ENCODE assay signal across 12 cellular contexts in the genomic region with DNA sequence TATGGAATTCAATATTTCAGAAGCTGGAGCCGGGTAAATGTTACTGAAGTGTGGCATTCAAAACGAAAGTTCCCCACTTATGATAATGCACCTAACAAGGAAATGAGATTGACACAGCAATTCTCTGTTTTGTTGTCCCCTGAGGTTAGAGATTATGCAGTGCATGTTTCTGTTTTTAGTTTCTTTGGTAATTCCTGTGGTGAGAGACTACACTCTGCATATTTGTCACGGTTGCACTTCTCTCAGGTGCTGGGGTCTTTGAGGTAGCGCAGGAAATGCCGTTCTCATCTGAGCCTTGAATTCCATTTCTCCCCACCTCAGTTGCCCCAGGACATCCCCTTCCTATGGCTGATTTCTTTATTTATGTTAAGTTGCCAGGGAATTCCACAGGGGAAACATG. TPM values are rescaled to one million over a fixed set of nuclear protein-coding genes. Genes with fewer than 3 reads are reported as not detected.
DNase-seq lines count a peak whose midpoint lies in the region; ATAC-seq and TF ChIP-seq lines count a peak whose summit lies in the region.
"Had no signal": no experiment of that assay in that cellular context is flagged by ENCODE, and none has a peak within 500 bp of the region (broad histone marks: within the 10 kb centered on the region; RNA-seq: fewer than 3 reads in every experiment).

No MANE protein-coding gene starts in this region.

- 71% methylated on average over 5 of the region's 5 CpGs for WGBS in heart right ventricle, 2 donors

- H3K4me3 ChIP-seq in GM06990 (replicated peaks; ENCODE audit: low read depth, low read length) (no peak overlapping the region), heart right ventricle (no peak overlapping the region)
- H3K4me3 ChIP-seq: K562, spleen had no signal

- ATAC-seq in HG02763 (IDR thresholded peaks at IDR 0.05; ENCODE audit: unreplicated experiment) (peak; percentile 100), HG03521 (IDR thresholded peaks at IDR 0.05; ENCODE audit: unreplicated experiment) (peak; percentile 100), heart right ventricle (no peak)
- ATAC-seq: effector memory CD8-positive, alpha-beta T cell; K562 had no signal

- no peak for TF ChIP-seq CTCF in GM06990 (IDR thresholded peaks at IDR 0.05; ENCODE audit: insufficient read depth, low read length, poor library complexity, severe bottlenecking)
- TF ChIP-seq CTCF in heart right ventricle (IDR thresholded peaks at IDR 0.05) = no peak

- no peaks in the 10 kb centered on the region for H3K4me1 ChIP-seq in heart right ventricle

- DNase-seq in GM06990 (ENCODE audit: extremely low read depth, insufficient read length) = peak; percentile 54
- DNase-seq in GM19240 (ENCODE audit: insufficient read length, low spot score) = peak; percentile 53
- DNase-seq in DMS114 treated with DMSO at 0.1 percent for 48 hours (lab: John Stamatoyannopoulos, UW; ENCODE audit: unreplicated experiment) = no peak
- no peak for DNase-seq in heart right ventricle
- DNase-seq in NCI-H187 (lab: John Stamatoyannopoulos, UW) = no peak
- DNase-seq in DMS79 (lab: John Stamatoyannopoulos, UW) = no peak
- DNase-seq: AML-193; effector memory CD8-positive, alpha-beta T cell; spleen had no signal

- no peaks in the 10 kb centered on the region for H3K36me3 ChIP-seq in GM06990 (ENCODE audit: control insufficient read depth, insufficient read depth, low read length)
- no peaks in the 10 kb centered on the region for H3K36me3 ChIP-seq in heart right ventricle
- H3K36me3 ChIP-seq: spleen had no signal

- intact Hi-C loops in heart right ventricle (cut with DNase I) = no loop called here

- H3K27ac ChIP-seq in heart right ventricle = no peak overlapping the region
- H3K27ac ChIP-seq: spleen had no signal

- peaks cover 3% of the 10 kb centered on the region for H3K27me3 ChIP-seq in GM06990 (replicated peaks; ENCODE audit: control insufficient read depth, insufficient read depth, low read length)
- H3K27me3 ChIP-seq in heart right ventricle = peaks cover 0 to 4% (median 0%) of the 10 kb centered on the region in 7 donors
- H3K27me3 ChIP-seq: spleen had no signal

- peaks cover 0 to 8% (median 0%) of the 10 kb centered on the region in 11 donors for H3K9me3 ChIP-seq in heart right ventricle

RNA-seq across cellular contexts. Expression of a gene that starts 15.3 kb away (rescaled TPM):
- total RNA-seq in heart right ventricle = under 1 TPM in 4 of 10 donors, not detected in 6; 0.02 to 0.19 (median 0.05) TPM
- polyA plus RNA-seq in heart right ventricle = under 1 TPM in 1 of 2 donors, not detected in 1; under 0.01 TPM
- total RNA-seq: K562 had no signal
- polyA plus RNA-seq: K562 had no signal

Comparison
In these comparisons a context has a peak if more than half of its experiments do, and no peak if none do; other contexts are left out.
1. DNase-seq: peak in GM06990 (single experiment) and GM19240 (single experiment); none in DMS114 treated with DMSO at 0.1 percent for 48 hours (single experiment), heart right ventricle (0 of 2), NCI-H187 (0 of 2) and DMS79 (single experiment).
2. ATAC-seq: peak in HG02763 (single experiment) and HG03521 (single experiment); none in heart right ventricle (0 of 8).